8 cellular contexts compared by ENCODE assay signal in the genomic region with DNA sequence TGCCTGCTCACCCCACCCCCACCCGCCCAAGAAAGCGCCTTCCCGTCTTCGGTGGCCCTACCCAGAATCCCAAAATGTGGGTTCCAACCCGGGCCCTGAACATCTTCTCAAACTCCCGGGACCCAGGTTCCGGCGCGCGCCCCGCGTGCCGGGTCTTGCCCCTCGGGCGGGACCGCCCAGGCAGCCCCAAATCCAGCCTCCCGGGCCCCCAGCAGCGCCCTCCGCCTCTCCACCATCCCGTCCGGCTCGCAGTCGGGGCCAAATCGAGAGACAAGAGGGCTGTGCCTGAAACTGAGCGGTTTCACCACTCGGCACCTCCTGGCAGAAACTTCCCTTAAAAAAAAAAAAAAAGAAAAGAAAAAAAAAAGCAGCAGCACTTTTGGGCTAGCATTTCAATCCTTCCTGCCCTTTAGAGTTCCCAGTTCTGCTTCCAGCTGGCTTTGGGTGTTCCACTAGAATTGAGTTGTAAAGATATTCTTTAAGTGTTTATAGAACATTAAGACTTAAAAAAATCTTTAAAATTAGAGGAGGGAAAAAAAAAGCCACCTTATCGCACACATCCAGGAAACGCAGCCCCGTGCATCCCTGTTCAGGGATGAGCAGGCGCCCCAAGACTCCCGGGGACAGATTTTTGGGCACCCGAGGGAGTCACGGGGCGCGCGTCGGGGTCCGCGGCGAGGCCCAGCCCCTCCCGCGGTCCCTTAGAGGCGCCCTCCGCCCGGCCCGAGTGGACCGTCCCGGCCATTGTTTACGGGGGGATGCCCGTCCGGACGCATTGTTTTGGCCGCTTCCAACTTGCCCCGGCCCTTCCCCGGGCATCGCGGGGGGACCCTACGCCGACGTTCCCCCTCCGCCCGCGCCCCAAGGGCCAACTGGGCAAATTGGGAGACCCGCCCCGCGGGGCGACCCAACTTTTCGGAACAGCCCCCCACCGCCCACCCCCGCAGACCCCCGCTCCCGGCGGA. TPM values are rescaled to one million over a fixed set of nuclear protein-coding genes. Genes with fewer than 3 reads are reported as not detected.
DNase-seq lines count a peak whose midpoint lies in the region; ATAC-seq and TF ChIP-seq lines count a peak whose summit lies in the region.
"Not testable (repeated sequence)": the region's sequence is repeated elsewhere in the genome, so short reads cannot be mapped to it uniquely, and the experiment has no call there.

No MANE protein-coding gene starts in this region.

- POLR2A ChIA-PET in BJ (lab: Charles Lee) = not testable (repeated sequence)

- H3K27me3 ChIP-seq in BJ (ENCODE audit: control insufficient read depth, insufficient read depth, low read length) = not testable (repeated sequence)

- DNase-seq in BJ (ENCODE audit: low read depth); SK-N-MC (ENCODE audit: low read depth, low spot score): not testable (repeated sequence)
- DNase-seq in HT-29 (ENCODE audit: low spot score) (peak; percentile 61), erythroblast (lab: John Stamatoyannopoulos, UW) (peak; percentile 81 to 86), lung microvascular endothelial cell (ENCODE audit: low read depth in 2 of 2) (peak; percentile 50 to 63)
- DNase-seq in activated effector memory CD4-positive, alpha-beta T cell treated with anti-CD3 and anti-CD28 coated beads, Interleukin-2, amount 50 U/mL, for 16 hours = peak; percentile 84
- peak; percentile 60 to 69 for DNase-seq in stimulated activated CD4-positive, alpha-beta T cell treated with anti-CD3 and anti-CD28 coated beads, Interleukin-2, amount 100 ng/mL, for 24 hours

- not testable (repeated sequence) for H3K36me3 ChIP-seq in BJ (ENCODE audit: control insufficient read depth, insufficient read depth, low read length); SK-N-MC (ENCODE audit: insufficient read depth, low read length)

- not testable (repeated sequence) for TF ChIP-seq CTCF in BJ (IDR thresholded peaks at IDR 0.05; ENCODE audit: insufficient read depth, low read depth, low read length)

- peak overlapping the region; percentile 83 for H3K4me3 ChIP-seq in BJ (ENCODE audit: low read depth, low read length)
- H3K4me3 ChIP-seq in SK-N-MC = peak overlapping the region; percentile 83

- peak; percentile 21 for TF ChIP-seq POLR2A in erythroblast (IDR thresholded peaks at IDR 0.05; ENCODE audit: low read length)

- CTCF ChIA-PET in BJ (lab: Yijun Ruan, JAX) = interaction anchor here (1.1 kb wide), 1 partner anchor 10 kb away, joined by 3 read pairs; no protein-coding TSS in a partner anchor

- H3K27ac ChIP-seq in SK-N-MC = not testable (repeated sequence)

- peak; percentile 34 for ATAC-seq in GM19463 (IDR thresholded peaks at IDR 0.05; ENCODE audit: unreplicated experiment)

- peak overlapping the region; percentile 69 for H3K9ac ChIP-seq in SK-N-MC (ENCODE audit: insufficient read length)

- H3K9me3 ChIP-seq in SK-N-MC (ENCODE audit: low read depth, low read length) = not testable (repeated sequence)

RNA-seq across cellular contexts. Expression of gene ZNF217, which starts 0.9 kb away (rescaled TPM):
- 9.4 and 13.6 TPM in 2 replicates for polyA plus RNA-seq in BJ (2011; rRNA removed)
- polyA minus RNA-seq in BJ (2011; rRNA and poly(A)+ RNA removed) = 24.9 and 34.5 TPM in 2 replicates
- 16.9 and 19.2 TPM in 2 replicates for total RNA-seq in HT-29 (2014; rRNA removed; shearing (Covaris generic))
- 8.3 and 9.7 TPM in 2 replicates for total RNA-seq in lung microvascular endothelial cell
